In genomic region chr2:174631009-174631981, GRCh38 we compare ENCODE assay signal across 10 cellular contexts. TPM values are rescaled to one million over a fixed set of nuclear protein-coding genes. Genes with fewer than 3 reads are reported as not detected.
DNase-seq lines count a peak whose midpoint lies in the region; ATAC-seq and TF ChIP-seq lines count a peak whose summit lies in the region.
"Had no signal": no experiment of that assay in that cellular context is flagged by ENCODE, and none has a peak within 500 bp of the region (broad histone marks: within the 10 kb centered on the region; RNA-seq: fewer than 3 reads in every experiment).

No MANE protein-coding gene starts in this region.

- no peaks in the 10 kb centered on the region for H3K9me3 Mint-ChIP-seq in activated CD8-positive, alpha-beta T cell treated with anti-CD3 and anti-CD28 coated beads, Interleukin-2, amount 10 ng/mL, durations not matched to agents 7 days and 5 days (ENCODE audit: insufficient read depth)

- H3K36me3 ChIP-seq in heart left ventricle, result peaks cover 0 to 33% (median 0%) of the 10 kb centered on the region in 9 donors

- no peaks in the 10 kb centered on the region for H3K27me3 ChIP-seq in heart left ventricle

- no peak for ATAC-seq in activated CD8-positive, alpha-beta T cell treated with anti-CD3 and anti-CD28 coated beads, Interleukin-2, amount 10 ng/mL, durations not matched to agents 7 days and 5 days
- no peak for ATAC-seq in GM21737 (IDR thresholded peaks at IDR 0.05; ENCODE audit: unreplicated experiment)
- ATAC-seq in heart left ventricle, result no peak
- no peak for ATAC-seq in GM18909 (IDR thresholded peaks at IDR 0.05; ENCODE audit: poor library complexity, unreplicated experiment)

- H3K27ac ChIP-seq in heart left ventricle, result peak overlapping the region in 2 of 12 donors; percentile 35 to 94

- intact Hi-C loops in heart left ventricle (cut with DNase I), result loop anchor here in 1 of 10 donors (5.0 kb wide), 1 partner anchor 46 kb away; no protein-coding TSS in a partner anchor

- no peaks in the 10 kb centered on the region for H3K9me3 ChIP-seq in heart left ventricle

- H3K4me1 Mint-ChIP-seq in activated CD8-positive, alpha-beta T cell treated with anti-CD3 and anti-CD28 coated beads, Interleukin-2, amount 10 ng/mL, durations not matched to agents 7 days and 5 days (ENCODE audit: low read depth), result peaks cover 74% of the 10 kb centered on the region

- H3K27me3 Mint-ChIP-seq in activated CD8-positive, alpha-beta T cell treated with anti-CD3 and anti-CD28 coated beads, Interleukin-2, amount 10 ng/mL, durations not matched to agents 7 days and 5 days (ENCODE audit: low read depth), result no peaks in the 10 kb centered on the region

- peak overlapping the region; percentile 93 for H3K27ac Mint-ChIP-seq in activated CD8-positive, alpha-beta T cell treated with anti-CD3 and anti-CD28 coated beads, Interleukin-2, amount 10 ng/mL, durations not matched to agents 7 days and 5 days

- peaks cover 72% of the 10 kb centered on the region for H3K36me3 Mint-ChIP-seq in activated CD8-positive, alpha-beta T cell treated with anti-CD3 and anti-CD28 coated beads, Interleukin-2, amount 10 ng/mL, durations not matched to agents 7 days and 5 days (ENCODE audit: low read depth)

- no peak for TF ChIP-seq POLR2A in heart left ventricle (IDR thresholded peaks at IDR 0.05)

- TF ChIP-seq CTCF in GM12864 (IDR thresholded peaks at IDR 0.05; ENCODE audit: low read depth, low read length, missing control alignments) (no peak), heart left ventricle (IDR thresholded peaks at IDR 0.05) (no peak)

- DNase-seq in A172 (ENCODE audit: low spot score), result peak; percentile 46
- DNase-seq in GM12864 (ENCODE audit: low read depth), result no peak
- no peak for DNase-seq in activated CD8-positive, alpha-beta T cell treated with anti-CD3 and anti-CD28 coated beads, Interleukin-2, amount 10 ng/mL, durations not matched to agents 7 days and 5 days
- peak; percentile 39 for DNase-seq in kidney tubule cell (ENCODE audit: low spot score)
- no peak for DNase-seq in HT-29 (ENCODE audit: low spot score)
- no peak for DNase-seq in heart left ventricle
- DNase-seq: DMS53, NCI-H2171 treated with DMSO at 0.1 percent for 48 hours had no signal

- H3K4me3 Mint-ChIP-seq in activated CD8-positive, alpha-beta T cell treated with anti-CD3 and anti-CD28 coated beads, Interleukin-2, amount 10 ng/mL, durations not matched to agents 7 days and 5 days, result peak overlapping the region; percentile 85

- peaks cover 0 to 92% (median 32%) of the 10 kb centered on the region in 12 donors for H3K4me1 ChIP-seq in heart left ventricle

- 92 to 94% (median 93%) methylated on average over 11 of the region's 11 CpGs for WGBS in heart left ventricle, 4 donors

- CTCF ChIA-PET in activated CD8-positive, alpha-beta T cell treated with anti-CD3 and anti-CD28 coated beads, Interleukin-2, amount 10 ng/mL, durations not matched to agents 7 days and 5 days (lab: Charles Lee), result interaction anchor here (1.1 to 3.7 kb wide), 3 partner anchors 34 to 57 kb away, joined by 5 to 24 read pairs (median 15); partner anchors contain the start of gene WIPF1

- POLR2A ChIA-PET in activated CD8-positive, alpha-beta T cell treated with anti-CD3 and anti-CD28 coated beads, Interleukin-2, amount 10 ng/mL, durations not matched to agents 7 days and 5 days (lab: Charles Lee), result interaction anchor here (1.0 to 5.7 kb wide), 3 partner anchors 10 to 51 kb away, joined by 4 to 55 read pairs (median 6); partner anchors contain the start of gene WIPF1

- H3K4me3 ChIP-seq in GM12864 (ENCODE audit: low read depth, low read length) (peak overlapping the region; percentile 64; the same call in 1 of the 2 replicates), heart left ventricle (peak overlapping the region in 1 of 12 donors; percentile 63)

RNA-seq across cellular contexts. Expression of gene WIPF1, which starts 33.7 kb away (rescaled TPM):
- 8.1 and 8.6 TPM in 2 replicates for total RNA-seq in A172 (2014; rRNA removed; shearing (Covaris generic))
- 100 to 1,000 TPM; 357 to 390 TPM for total RNA-seq in activated CD8-positive, alpha-beta T cell treated with anti-CD3 and anti-CD28 coated beads, Interleukin-2, amount 10 ng/mL, durations not matched to agents 7 days and 5 days
- total RNA-seq in HT-29 (2014; rRNA removed; shearing (Covaris generic)), result not detected in 2 replicates
- 10 to 100 TPM in 8 of 9 donors, 1 to 10 TPM in 1; 10.0 to 73.2 (median 14.1) TPM for total RNA-seq in heart left ventricle
- 10 to 100 TPM in 1 of 2 donors, 1 to 10 TPM in 1; 9.7 to 12.3 TPM for polyA plus RNA-seq in heart left ventricle

Comparison
In these comparisons a context has a peak if more than half of its experiments do, and no peak if none do; other contexts are left out.
1. DNase-seq: peak in A172 (single experiment) and kidney tubule cell (single experiment); none in GM12864 (single experiment), activated CD8-positive, alpha-beta T cell treated with anti-CD3 and anti-CD28 coated beads, Interleukin-2, amount 10 ng/mL, durations not matched to agents 7 days and 5 days (single experiment), HT-29 (single experiment) and heart left ventricle (0 of 5).
2. RNA of gene WIPF1, which starts 33.7 kb away (total RNA-seq): 357 to 390 TPM in activated CD8-positive, alpha-beta T cell treated with anti-CD3 and anti-CD28 coated beads, Interleukin-2, amount 10 ng/mL, durations not matched to agents 7 days and 5 days; 10.0 to 73.2 TPM in heart left ventricle, 8.1 to 8.6 TPM in A172 and not detected in HT-29; every median in the first group is over 4 times any median in the second.